ENCODE assay signal across 15 cellular contexts in the genomic region with DNA sequence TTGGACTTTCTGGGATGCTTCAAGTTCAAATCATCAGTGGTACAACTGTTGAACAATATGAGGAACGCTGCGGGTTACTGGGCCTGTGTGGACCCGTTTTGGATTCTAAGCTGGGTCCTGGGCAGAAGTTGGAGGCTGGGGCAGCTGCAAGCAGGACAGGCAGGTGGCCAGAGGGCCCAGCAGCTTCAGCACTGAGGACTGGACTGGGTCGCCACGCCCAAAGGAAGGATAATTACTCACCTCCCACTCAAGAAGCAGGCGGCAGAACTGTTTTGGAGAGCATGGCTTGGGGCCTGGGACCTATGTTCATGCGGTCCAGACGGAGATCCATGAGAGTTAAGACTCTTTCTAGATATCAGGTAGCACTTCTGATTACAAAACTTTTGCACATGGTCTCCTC. TPM values are rescaled to one million over a fixed set of nuclear protein-coding genes. Genes with fewer than 3 reads are reported as not detected.
DNase-seq lines count a peak whose midpoint lies in the region; ATAC-seq and TF ChIP-seq lines count a peak whose summit lies in the region.
"Had no signal": no experiment of that assay in that cellular context is flagged by ENCODE, and none has a peak within 500 bp of the region (broad histone marks: within the 10 kb centered on the region; RNA-seq: fewer than 3 reads in every experiment).

No MANE protein-coding gene starts in this region.

- H3K4me1 Mint-ChIP-seq in activated CD8-positive, alpha-beta memory T cell treated with anti-CD3 and anti-CD28 coated beads, Interleukin-2, amount 10 ng/mL, durations not matched to agents 7 days and 5 days, result peaks cover 39% of the 10 kb centered on the region
- H3K4me1 Mint-ChIP-seq in osteocyte (ENCODE audit: unreplicated experiment), result peaks cover 28% of the 10 kb centered on the region

- peak overlapping the region; percentile 46 for H3K4me3 Mint-ChIP-seq in activated CD8-positive, alpha-beta memory T cell treated with anti-CD3 and anti-CD28 coated beads, Interleukin-2, amount 10 ng/mL, durations not matched to agents 7 days and 5 days
- H3K4me3 Mint-ChIP-seq in osteocyte (ENCODE audit: unreplicated experiment), result peak overlapping the region; percentile 54

- H3K4me2 ChIP-seq in OCI-LY3 (ENCODE audit: low read length), result peak overlapping the region; percentile 89
- H3K4me2 ChIP-seq in mammary epithelial cell (ENCODE audit: insufficient read depth, low read depth, low read length), result no peak overlapping the region

- BruUV-seq in mammary epithelial cell (replicated peaks; lab: Mats Ljungman, UMichigan), result no TSS peak

- H3K27me3 Mint-ChIP-seq in activated CD8-positive, alpha-beta memory T cell treated with anti-CD3 and anti-CD28 coated beads, Interleukin-2, amount 10 ng/mL, durations not matched to agents 7 days and 5 days, result peaks cover 18% of the 10 kb centered on the region
- H3K27me3 Mint-ChIP-seq in osteocyte (ENCODE audit: unreplicated experiment), result peaks cover 17% of the 10 kb centered on the region

- H3K9ac ChIP-seq in OCI-LY3 (ENCODE audit: low read length) (peak overlapping the region; percentile 75; the same call in 1 of the 2 replicates), mammary epithelial cell (ENCODE audit: insufficient read depth, low read length) (no peak overlapping the region)

- H3K4me3 ChIP-seq in OCI-LY3 (ENCODE audit: low read length), result peak overlapping the region; percentile 89
- H3K4me3 ChIP-seq in mammary epithelial cell (replicated peaks in 1 of 3; ENCODE audit: insufficient read depth in 1 of 3, low read depth in 2 of 3, low read length in 3 of 3), result no peak overlapping the region
- H3K4me3 ChIP-seq in thyroid gland (replicated peaks in 1 of 3), result no peak overlapping the region

- no peak for TF ChIP-seq CTCF in OCI-LY3 (IDR thresholded peaks at IDR 0.05; ENCODE audit: low read depth, low read length)
- no peak for TF ChIP-seq CTCF in mammary epithelial cell (conservative IDR thresholded peaks at IDR 0.05 in 1 of 2, IDR thresholded peaks at IDR 0.05 in 1 of 2; ENCODE audit: extremely low read depth in 1 of 2, insufficient read depth in 1 of 2, low read depth in 1 of 2, low read length in 2 of 2)
- TF ChIP-seq CTCF in osteocyte (IDR thresholded peaks at IDR 0.05), result no peak
- no peak for TF ChIP-seq CTCF in thyroid gland (IDR thresholded peaks at IDR 0.05)
- no peak for TF ChIP-seq CTCF in omental fat pad (IDR thresholded peaks at IDR 0.05)

- H3K27ac ChIP-seq in OCI-LY3 (ENCODE audit: low read length) (no peak overlapping the region), mammary epithelial cell (ENCODE audit: insufficient read depth, low read depth, low read length) (no peak overlapping the region), thyroid gland (no peak overlapping the region)
- H3K27ac ChIP-seq: HL-60, left ventricle myocardium inferior, neutrophil had no signal

- no peak for ATAC-seq in activated CD8-positive, alpha-beta memory T cell treated with anti-CD3 and anti-CD28 coated beads, Interleukin-2, amount 10 ng/mL, durations not matched to agents 7 days and 5 days
- ATAC-seq in omental fat pad (ENCODE audit: low FRiP score), result no peak
- ATAC-seq: esophagus mucosa had no signal

- in situ Hi-C loops in mammary epithelial cell (cut with MboI; ENCODE audit: low sequenced_read_pairs in 2 of 2), result loop anchor here in 1 of 2 donors (10.0 to 25.0 kb wide), 2 partner anchors 298 to 510 kb away; a partner anchor contains a TSS

- no peaks in the 10 kb centered on the region for H3K9me3 ChIP-seq in OCI-LY3 (ENCODE audit: insufficient read depth, low read length)
- H3K9me3 ChIP-seq in mammary epithelial cell (replicated peaks; ENCODE audit: insufficient read depth, low read length), result no peaks in the 10 kb centered on the region
- H3K9me3 ChIP-seq in thyroid gland, result no peaks in the 10 kb centered on the region
- H3K9me3 ChIP-seq: left ventricle myocardium inferior, neutrophil had no signal

- DNase-seq in activated CD8-positive, alpha-beta memory T cell treated with anti-CD3 and anti-CD28 coated beads, Interleukin-2, amount 10 ng/mL, durations not matched to agents 7 days and 5 days, result no peak
- DNase-seq in activated CD8-positive, alpha-beta memory T cell treated with anti-CD3 and anti-CD28 coated beads for 24 hours, result no peak
- DNase-seq in mammary epithelial cell, result no peak
- DNase-seq in osteocyte (ENCODE audit: extremely low spot score, unreplicated experiment), result no peak
- DNase-seq in NCI-H510A treated with DMSO at 0.1 percent for 48 hours (lab: John Stamatoyannopoulos, UW), result no peak
- DNase-seq in thyroid gland, result no peak
- DNase-seq in omental fat pad (ENCODE audit: low spot score), result no peak
- DNase-seq: Kasumi-1, left ventricle myocardium inferior, NCI-H510A, SW 1271 had no signal

- intact Hi-C loops in mammary epithelial cell (cut with micrococcal nuclease), result no loop called here
- intact Hi-C loops in thyroid gland (cut with DNase I), result no loop called here

- H3K27me3 ChIP-seq in OCI-LY3 (ENCODE audit: low read depth, low read length) (peaks cover 3% of the 10 kb centered on the region; the same call in 1 of the 2 replicates), mammary epithelial cell (ENCODE audit: insufficient read depth, low read length) (no peaks in the 10 kb centered on the region), thyroid gland (no peaks in the 10 kb centered on the region)

- H4K20me1 ChIP-seq in OCI-LY3 (ENCODE audit: insufficient read depth, low read length) (no peaks in the 10 kb centered on the region), mammary epithelial cell (ENCODE audit: insufficient read depth, low read length) (no peaks in the 10 kb centered on the region)

- H3K36me3 Mint-ChIP-seq in activated CD8-positive, alpha-beta memory T cell treated with anti-CD3 and anti-CD28 coated beads, Interleukin-2, amount 10 ng/mL, durations not matched to agents 7 days and 5 days, result peaks cover 12% of the 10 kb centered on the region
- peaks cover 9% of the 10 kb centered on the region for H3K36me3 Mint-ChIP-seq in osteocyte (ENCODE audit: unreplicated experiment)

- TF ChIP-seq POLR2A in thyroid gland (IDR thresholded peaks at IDR 0.05), result no peak

- H3K4me1 ChIP-seq in OCI-LY3 (ENCODE audit: low read length) (peaks cover 14% of the 10 kb centered on the region), mammary epithelial cell (ENCODE audit: insufficient read depth, low read length) (peaks cover 24% of the 10 kb centered on the region), thyroid gland (peaks cover 25 to 30% of the 10 kb centered on the region in 2 donors)

- no peak overlapping the region for H3K27ac Mint-ChIP-seq in activated CD8-positive, alpha-beta memory T cell treated with anti-CD3 and anti-CD28 coated beads, Interleukin-2, amount 10 ng/mL, durations not matched to agents 7 days and 5 days
- no peak overlapping the region for H3K27ac Mint-ChIP-seq in osteocyte (ENCODE audit: unreplicated experiment)

- CTCF ChIA-PET in activated CD8-positive, alpha-beta memory T cell treated with anti-CD3 and anti-CD28 coated beads, Interleukin-2, amount 10 ng/mL, durations not matched to agents 7 days and 5 days (lab: Charles Lee), result interaction anchor here (1.5 to 2.0 kb wide), 2 partner anchors 10 to 49 kb away, joined by 6 to 7 read pairs; a partner anchor contains a TSS
- CTCF ChIA-PET in mammary epithelial cell (lab: Charles Lee; ENCODE audit: low non-redundant PET), result no interaction called here

- peaks cover 23% of the 10 kb centered on the region for H3K79me2 ChIP-seq in OCI-LY3 (ENCODE audit: low read length)
- H3K79me2 ChIP-seq in mammary epithelial cell (ENCODE audit: insufficient read depth, low read length), result peaks cover 27% of the 10 kb centered on the region

- dilution Hi-C loops in mammary epithelial cell (cut with HindIII; ENCODE audit: low sequenced_read_pairs), result no loop called here

- H3K9me3 Mint-ChIP-seq in activated CD8-positive, alpha-beta memory T cell treated with anti-CD3 and anti-CD28 coated beads, Interleukin-2, amount 10 ng/mL, durations not matched to agents 7 days and 5 days (ENCODE audit: low read depth), result no peaks in the 10 kb centered on the region
- H3K9me3 Mint-ChIP-seq in osteocyte (ENCODE audit: unreplicated experiment), result no peaks in the 10 kb centered on the region

- H3K36me3 ChIP-seq in OCI-LY3 (replicated peaks; ENCODE audit: low read depth, low read length) (no peaks in the 10 kb centered on the region), mammary epithelial cell (ENCODE audit: insufficient read depth, low read length) (no peaks in the 10 kb centered on the region), thyroid gland (no peaks in the 10 kb centered on the region)
- H3K36me3 ChIP-seq: neutrophil had no signal

- 89% methylated on average over 7 of the region's 8 CpGs for WGBS in mammary epithelial cell (ENCODE audit: low coverage, missing lambda C conversion rate)
- WGBS in thyroid gland, 2 donors, result 87 to 92% methylated on average over 8 of the region's 8 CpGs

- H2AFZ ChIP-seq in OCI-LY3 (ENCODE audit: low read depth, low read length) (peak overlapping the region; percentile 77), mammary epithelial cell (ENCODE audit: low read depth, low read length) (peak overlapping the region; percentile 99)

RNA-seq across cellular contexts. Expression of a gene that starts 1.5 kb away (rescaled TPM):
- total RNA-seq in activated CD8-positive, alpha-beta memory T cell treated with anti-CD3 and anti-CD28 coated beads, Interleukin-2, amount 10 ng/mL, durations not matched to agents 7 days and 5 days, result 10 to 100 TPM; 34.3 to 45.8 TPM
- 10 to 100 TPM; 20.3 to 30.3 TPM for total RNA-seq in mammary epithelial cell
- 42.9 TPM for polyA plus RNA-seq in mammary epithelial cell
- polyA minus RNA-seq in mammary epithelial cell, result 0.21 TPM
- total RNA-seq in osteocyte, result 35.2 and 35.5 TPM in 2 replicates
- total RNA-seq in thyroid gland, result 10 to 100 TPM; 21.6 to 46.4 (median 29.1) TPM
- total RNA-seq in omental fat pad, result 10 to 100 TPM; 19.8 to 35.2 (median 25.4) TPM

RNA-seq across cellular contexts. Expression of a gene that starts 49.6 kb away (rescaled TPM):
- total RNA-seq in activated CD8-positive, alpha-beta memory T cell treated with anti-CD3 and anti-CD28 coated beads, Interleukin-2, amount 10 ng/mL, durations not matched to agents 7 days and 5 days, result 100 to 1,000 TPM; 140 to 161 TPM
- total RNA-seq in mammary epithelial cell, result 100 to 1,000 TPM; 103 to 123 TPM
- 79.1 TPM for polyA plus RNA-seq in mammary epithelial cell
- polyA minus RNA-seq in mammary epithelial cell, result 171 TPM
- 65.8 and 65.9 TPM in 2 replicates for total RNA-seq in osteocyte
- 10 to 100 TPM; 45.6 to 80.0 (median 64.5) TPM for total RNA-seq in thyroid gland
- total RNA-seq in omental fat pad, result 100 to 1,000 TPM in 1 of 4 donors, 10 to 100 TPM in 3; 25.6 to 103 (median 39.6) TPM

RNA-seq across cellular contexts. Expression of a gene that starts 49.8 kb away (rescaled TPM):
- total RNA-seq in activated CD8-positive, alpha-beta memory T cell treated with anti-CD3 and anti-CD28 coated beads, Interleukin-2, amount 10 ng/mL, durations not matched to agents 7 days and 5 days, result 10 to 100 TPM in 1 of 2 experiments, 1 to 10 TPM in 1; 9.6 to 17.4 TPM
- total RNA-seq in mammary epithelial cell (10 to 100 TPM; 10.2 to 15.6 TPM), osteocyte (9.7 and 10.0 TPM in 2 replicates), thyroid gland (10 to 100 TPM in 1 of 4 donors, 1 to 10 TPM in 3; 6.1 to 12.5 (median 7.1) TPM), omental fat pad (10 to 100 TPM in 1 of 4 donors, 1 to 10 TPM in 3; 3.8 to 15.3 (median 7.2) TPM)
- polyA plus RNA-seq in mammary epithelial cell, result 5.8 TPM
- polyA minus RNA-seq in mammary epithelial cell, result 8.3 TPM

RNA-seq across cellular contexts. Expression of a gene that starts 59.7 kb away (rescaled TPM):
- total RNA-seq in activated CD8-positive, alpha-beta memory T cell treated with anti-CD3 and anti-CD28 coated beads, Interleukin-2, amount 10 ng/mL, durations not matched to agents 7 days and 5 days, result 100 to 1,000 TPM in 1 of 2 experiments, 10 to 100 TPM in 1; 96.5 to 113 TPM
- total RNA-seq in mammary epithelial cell (10 to 100 TPM; 44.2 to 81.9 TPM), osteocyte (67.7 and 76.1 TPM in 2 replicates), thyroid gland (10 to 100 TPM; 47.3 to 74.1 (median 58.0) TPM), omental fat pad (10 to 100 TPM; 54.3 to 80.9 (median 63.1) TPM)
- polyA plus RNA-seq in mammary epithelial cell, result 57.8 TPM
- polyA minus RNA-seq in mammary epithelial cell, result 152 TPM
